In the genomic region with DNA sequence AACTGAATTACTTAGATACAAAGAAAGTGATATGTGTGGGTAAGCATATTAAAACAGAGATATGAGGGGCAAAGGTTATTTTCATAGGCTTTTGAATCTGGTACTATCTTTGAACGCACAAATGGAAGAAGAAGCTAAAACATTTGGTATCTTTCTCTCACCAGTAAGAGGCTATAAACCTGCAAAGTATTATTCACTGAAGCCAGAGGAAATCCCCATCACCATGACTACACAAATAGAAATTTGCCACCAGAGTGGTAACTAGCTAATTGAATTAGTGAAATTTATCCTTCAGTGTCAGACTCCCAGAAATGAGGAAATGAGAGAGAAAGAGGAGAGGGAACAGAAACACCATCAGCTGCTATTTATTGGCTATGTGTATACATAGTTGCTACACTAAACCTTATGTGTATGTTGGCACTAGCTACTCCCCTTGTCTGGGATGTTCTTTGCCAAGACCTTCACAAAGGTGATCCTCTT, we compare ENCODE assay signal across 10 cellular contexts.
DNase-seq lines count a peak whose midpoint lies in the region; ATAC-seq, FAIRE-seq and TF ChIP-seq lines count a peak whose summit lies in the region.
"Had no signal": no experiment of that assay in that cellular context is flagged by ENCODE, and none has a peak within 500 bp of the region (broad histone marks: within the 10 kb centered on the region; RNA-seq: fewer than 3 reads in every experiment).

No MANE protein-coding gene starts in this region.

- H3K4me1 Mint-ChIP-seq in T-cell: no peaks in the 10 kb centered on the region

- no peaks in the 10 kb centered on the region for H3K79me1 ChIP-seq in mesenchymal stem cell (replicated peaks; ENCODE audit: low read length, poor library complexity, severe bottlenecking)

- H3K23ac ChIP-seq in mesenchymal stem cell (ENCODE audit: low read length in 2 of 2): no peak overlapping the region

- H2BK12ac ChIP-seq in mesenchymal stem cell (ENCODE audit: low read length in 2 of 2): no peak overlapping the region

- H2BK15ac ChIP-seq in mesenchymal stem cell (ENCODE audit: low read depth, poor library complexity, severe bottlenecking): no peak overlapping the region

- no peaks in the 10 kb centered on the region for H3K4me1 ChIP-seq in mesenchymal stem cell (ENCODE audit: control insufficient read depth, insufficient read depth, low read depth, low read length)

- no peak overlapping the region for H2AK5ac ChIP-seq in mesenchymal stem cell (ENCODE audit: low read length, severe bottlenecking)

- no peak overlapping the region for H3K4me3 ChIP-seq in mesenchymal stem cell (ENCODE audit: insufficient read depth in 1 of 2, low read depth in 1 of 2, low read length in 2 of 2)

- H2BK120ac ChIP-seq in mesenchymal stem cell (ENCODE audit: low read depth, low read length): no peak overlapping the region

- peak; percentile 71 for FAIRE-seq in islet of Langerhans (lab: Jason Lieb, UNC)

- no peak overlapping the region for H4K91ac ChIP-seq in mesenchymal stem cell (ENCODE audit: low read length)

- no peak overlapping the region for H3K27ac Mint-ChIP-seq in T-cell

- H3K27me3 Mint-ChIP-seq in T-cell: no peaks in the 10 kb centered on the region

- H4K8ac ChIP-seq in mesenchymal stem cell (ENCODE audit: low read length): no peak overlapping the region

- POLR2A ChIA-PET in T-cell (lab: Charles Lee) (no interaction called here), RWPE1 (lab: Yijun Ruan, JAX; ENCODE audit: low non-redundant PET) (no interaction called here)

- no peaks in the 10 kb centered on the region for H3K27me3 ChIP-seq in mesenchymal stem cell (ENCODE audit: control insufficient read depth in 1 of 2, insufficient read depth in 1 of 2, low read length in 2 of 2)

- ATAC-seq in GM18519 (IDR thresholded peaks at IDR 0.05; ENCODE audit: low FRiP score, unreplicated experiment) (peak; percentile 94), GM21576 (IDR thresholded peaks at IDR 0.05; ENCODE audit: unreplicated experiment) (peak; percentile 97), HG03354 (IDR thresholded peaks at IDR 0.05; ENCODE audit: poor library complexity, severe bottlenecking, unreplicated experiment) (peak; percentile 93), T-cell (replicated peaks in 1 of 4) (no peak)

- no peak overlapping the region for H3K18ac ChIP-seq in mesenchymal stem cell (ENCODE audit: low read depth in 1 of 2, low read length in 2 of 2)

- H3K4me2 ChIP-seq in mesenchymal stem cell (ENCODE audit: low read length, poor library complexity, severe bottlenecking): no peak overlapping the region

- CTCF ChIA-PET in T-cell (lab: Charles Lee) (no interaction called here), RWPE1 (lab: Yijun Ruan, JAX) (no interaction called here)

- DNase-seq in T-cell (no peak), mesenchymal stem cell (no peak), RWPE1 (ENCODE audit: low spot score) (no peak), DMS 273 treated with DMSO at 0.1 percent for 48 hours (lab: John Stamatoyannopoulos, UW) (no peak)
- DNase-seq: NCI-H510A; stimulated activated CD4-positive, alpha-beta T cell treated with anti-CD3 and anti-CD28 coated beads, Interleukin-4, amount 100 ng/mL, for 4 hours had no signal

- TF ChIP-seq CTCF in RWPE1 (conservative IDR thresholded peaks at IDR 0.05; ENCODE audit: low read depth): no peak

- no peaks in the 10 kb centered on the region for H3K36me3 ChIP-seq in mesenchymal stem cell (ENCODE audit: control insufficient read depth in 1 of 2, insufficient read depth in 2 of 2, low read depth in 1 of 2, low read length in 2 of 2)

- no peaks in the 10 kb centered on the region for H3K9me3 ChIP-seq in mesenchymal stem cell (ENCODE audit: control insufficient read depth, low read length)

- no peaks in the 10 kb centered on the region for H3K36me3 Mint-ChIP-seq in T-cell

- no peak overlapping the region for H3K27ac ChIP-seq in mesenchymal stem cell (ENCODE audit: low read length, poor library complexity, severe bottlenecking)
- H3K27ac ChIP-seq in RWPE1: no peak overlapping the region

- WGBS in mesenchymal stem cell: no CpG with 5 or more reads among the region's 1 CpG

- H2AFZ ChIP-seq in mesenchymal stem cell (ENCODE audit: low read depth, low read length): no peak overlapping the region

- H3K4ac ChIP-seq in mesenchymal stem cell (ENCODE audit: low read depth in 1 of 2, low read length in 2 of 2): no peak overlapping the region

- no peak overlapping the region for H3K14ac ChIP-seq in mesenchymal stem cell (ENCODE audit: low read length in 2 of 2)

- peaks cover 14 to 29% (median 22%) of the 10 kb centered on the region in 3 donors for H3K9me3 Mint-ChIP-seq in T-cell

- H2BK5ac ChIP-seq in mesenchymal stem cell (ENCODE audit: low read depth, low read length, poor library complexity, severe bottlenecking): no peak overlapping the region

- no peak overlapping the region for H3K9ac ChIP-seq in mesenchymal stem cell (ENCODE audit: low read length)

- no peak overlapping the region for H3K4me3 Mint-ChIP-seq in T-cell

Comparison
In these comparisons a context has a peak if more than half of its experiments do, and no peak if none do; other contexts are left out.
1. ATAC-seq: peak in GM18519 (single experiment), GM21576 (single experiment) and HG03354 (single experiment); none in T-cell (0 of 4).